ENCODE assay signal across 8 cellular contexts in the genomic region with DNA sequence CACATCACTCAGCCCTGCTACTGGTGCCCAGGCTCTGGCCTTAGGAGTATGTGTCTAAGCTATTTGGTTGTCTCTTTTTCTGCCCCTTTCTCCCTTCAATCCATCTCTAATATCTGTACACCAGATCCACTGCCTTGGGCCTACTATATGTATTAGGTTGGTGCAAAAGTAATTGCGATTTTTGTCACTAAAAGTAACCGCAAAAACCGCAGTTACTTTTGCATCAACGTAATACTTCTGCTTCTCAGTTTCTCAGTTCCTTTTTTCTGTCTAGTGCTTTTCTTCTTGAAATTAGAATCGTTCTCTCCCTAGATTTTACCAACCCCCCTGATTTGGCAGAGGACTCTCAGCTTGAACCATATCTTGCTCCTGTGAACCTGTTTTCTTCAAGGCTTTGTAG.
DNase-seq lines count a peak whose midpoint lies in the region; ATAC-seq and TF ChIP-seq lines count a peak whose summit lies in the region.

No MANE protein-coding gene starts in this region.

- H3K27me3 ChIP-seq in GM06990 (replicated peaks; ENCODE audit: control insufficient read depth, insufficient read depth, low read length) (no peaks in the 10 kb centered on the region), adrenal gland (no peaks in the 10 kb centered on the region)

- peak overlapping the region; percentile 47 for H3K27ac Mint-ChIP-seq in activated naive CD8-positive, alpha-beta T cell
- no peak overlapping the region for H3K27ac Mint-ChIP-seq in progenitor cell of endocrine pancreas

- H3K4me3 ChIP-seq in GM06990 (replicated peaks; ENCODE audit: low read depth, low read length) (no peak overlapping the region), adrenal gland (no peak overlapping the region)

- peaks cover 28% of the 10 kb centered on the region for H3K4me1 Mint-ChIP-seq in activated naive CD8-positive, alpha-beta T cell (ENCODE audit: low read depth)
- H3K4me1 Mint-ChIP-seq in progenitor cell of endocrine pancreas (ENCODE audit: low read depth), result peaks cover 5% of the 10 kb centered on the region

- DNase-seq in GM06990 (ENCODE audit: extremely low read depth, insufficient read length), result peak; percentile 81
- no peak for DNase-seq in NCI-H1436 (lab: John Stamatoyannopoulos, UW)
- DNase-seq in progenitor cell of endocrine pancreas (ENCODE audit: low spot score, unreplicated experiment), result no peak
- DNase-seq in adrenal gland, result no peak

- no peaks in the 10 kb centered on the region for H3K9me3 ChIP-seq in adrenal gland (replicated peaks in 1 of 3)

- no peak for TF ChIP-seq POLR2A in adrenal gland (IDR thresholded peaks at IDR 0.05)

- H3K27ac ChIP-seq in adrenal gland, result peak overlapping the region in 1 of 5 donors; percentile 10

- no peaks in the 10 kb centered on the region for H3K36me3 Mint-ChIP-seq in activated naive CD8-positive, alpha-beta T cell
- no peaks in the 10 kb centered on the region for H3K36me3 Mint-ChIP-seq in progenitor cell of endocrine pancreas (ENCODE audit: insufficient read depth)

- H3K36me3 ChIP-seq in GM06990 (ENCODE audit: control insufficient read depth, insufficient read depth, low read length) (no peaks in the 10 kb centered on the region), adrenal gland (replicated peaks in 1 of 2) (no peaks in the 10 kb centered on the region)

- peak overlapping the region; percentile 15 for H3K4me3 Mint-ChIP-seq in activated naive CD8-positive, alpha-beta T cell
- no peak overlapping the region for H3K4me3 Mint-ChIP-seq in progenitor cell of endocrine pancreas (ENCODE audit: low read depth)

- ATAC-seq in GM21360 (IDR thresholded peaks at IDR 0.05; ENCODE audit: unreplicated experiment), result peak; percentile 28
- peak; percentile 30 for ATAC-seq in HG03521 (IDR thresholded peaks at IDR 0.05; ENCODE audit: unreplicated experiment)
- no peak for ATAC-seq in HG02884 (IDR thresholded peaks at IDR 0.05; ENCODE audit: unreplicated experiment)

- peaks cover 0 to 22% of the 10 kb centered on the region in 2 donors for H3K4me1 ChIP-seq in adrenal gland (replicated peaks in 1 of 2)

- no peaks in the 10 kb centered on the region for H3K9me3 Mint-ChIP-seq in activated naive CD8-positive, alpha-beta T cell (ENCODE audit: low read depth)
- H3K9me3 Mint-ChIP-seq in progenitor cell of endocrine pancreas (ENCODE audit: low read depth), result no peaks in the 10 kb centered on the region

- 71 to 86% (median 84%) methylated on average over 5 of the region's 5 CpGs for WGBS in adrenal gland, 4 donors

- TF ChIP-seq CTCF in GM06990 (IDR thresholded peaks at IDR 0.05; ENCODE audit: insufficient read depth, low read length, poor library complexity, severe bottlenecking) (no peak), progenitor cell of endocrine pancreas (IDR thresholded peaks at IDR 0.05; ENCODE audit: unreplicated experiment) (no peak), adrenal gland (IDR thresholded peaks at IDR 0.05) (no peak)

- H3K27me3 Mint-ChIP-seq in activated naive CD8-positive, alpha-beta T cell, result no peaks in the 10 kb centered on the region
- H3K27me3 Mint-ChIP-seq in progenitor cell of endocrine pancreas, result no peaks in the 10 kb centered on the region

- intact Hi-C loops in adrenal gland (cut with DNase I), result no loop called here
